ENCODE assay signal across 11 cellular contexts in the genomic region with DNA sequence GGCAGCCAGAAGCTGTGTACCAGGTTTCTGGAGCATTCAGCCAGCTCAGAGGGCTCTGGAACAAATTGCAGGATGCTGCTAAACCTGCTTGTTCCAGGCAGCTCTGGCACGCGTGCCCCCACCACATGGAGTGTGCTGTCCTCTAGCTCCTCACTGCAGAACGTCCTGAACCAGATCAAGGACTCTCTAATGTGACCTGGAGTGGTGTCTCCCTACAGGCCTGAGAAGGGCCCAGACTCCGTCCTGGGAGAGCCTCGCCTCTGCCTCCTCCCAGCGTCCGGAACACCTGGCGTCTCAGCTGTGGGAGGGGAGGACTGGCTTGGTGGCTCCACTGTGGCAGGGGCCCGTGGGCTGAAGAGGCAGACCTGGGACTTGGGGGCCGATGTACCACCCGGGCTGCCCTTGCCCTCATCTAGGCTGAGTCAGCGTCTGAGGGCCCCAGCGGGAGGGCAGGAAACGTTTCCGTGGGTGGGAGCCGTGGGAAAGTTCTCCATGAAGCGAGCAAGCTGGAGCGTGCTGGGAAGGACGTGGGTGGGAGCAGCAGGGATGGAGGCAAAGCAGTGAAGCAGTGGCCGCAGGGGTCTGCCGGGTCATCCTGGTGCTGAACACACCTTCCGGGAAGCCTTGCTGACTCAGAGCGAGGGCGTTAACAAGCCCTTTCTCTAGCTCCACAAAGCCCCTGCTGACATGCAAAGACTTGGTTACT.
DNase-seq lines count a peak whose midpoint lies in the region; ATAC-seq, FAIRE-seq and TF ChIP-seq lines count a peak whose summit lies in the region.
"Had no signal": no experiment of that assay in that cellular context is flagged by ENCODE, and none has a peak within 500 bp of the region (broad histone marks: within the 10 kb centered on the region; RNA-seq: fewer than 3 reads in every experiment).

No MANE protein-coding gene starts in this region.

- H3K27ac ChIP-seq in astrocyte (ENCODE audit: low read depth, low read length) (peak overlapping the region; percentile 95), right cardiac atrium (ENCODE audit: low read length) (no peak overlapping the region)
- H3K27ac ChIP-seq: cardiac muscle cell, lower lobe of right lung had no signal

- ATAC-seq in right cardiac atrium (peak; percentile 12 to 95), HG03354 (IDR thresholded peaks at IDR 0.05; ENCODE audit: poor library complexity, severe bottlenecking, unreplicated experiment) (no peak)
- ATAC-seq in activated CD8-positive, alpha-beta T cell treated with anti-CD3 and anti-CD28 coated beads for 36 hours = no peak

- DNase-seq in H4 (ENCODE audit: low spot score) (peak; percentile 63), astrocyte (ENCODE audit: low read depth) (peak; percentile 98), right cardiac atrium (peak in 1 of 3 donors; percentile 76)
- DNase-seq in activated CD8-positive, alpha-beta T cell treated with anti-CD3 and anti-CD28 coated beads for 36 hours = no peak
- no peak for DNase-seq in activated T-helper 1 cell treated with anti-CD3 and anti-CD28 coated beads, Interleukin-12 subunit alpha, Interleukin-12 subunit beta, Interleukin-2, Interleukin-4 antibody, amounts not matched to agents 30 ng/mL and 10 ng/mL and 1 ng/mL, durations not matched to agents 14 hours and 24 hours and 36 hours (ENCODE audit: low spot score)
- DNase-seq in NK-92 treated with Interleukin-12 subunit alpha and Interleukin-12 subunit beta, amount 100 ng/mL, for 24 hours (lab: John Stamatoyannopoulos, UW) = no peak
- DNase-seq: lower lobe of right lung had no signal

- H4K20me1 ChIP-seq in astrocyte (ENCODE audit: insufficient read depth, low read length) = no peaks in the 10 kb centered on the region

- H2AFZ ChIP-seq in astrocyte (ENCODE audit: low read depth, low read length) = peak overlapping the region; percentile 49

- peak overlapping the region; percentile 93 for H3K27ac Mint-ChIP-seq in astrocyte (ENCODE audit: unreplicated experiment)
- H3K27ac Mint-ChIP-seq in activated CD8-positive, alpha-beta T cell treated with anti-CD3 and anti-CD28 coated beads for 36 hours = no peak overlapping the region
- no peak overlapping the region for H3K27ac Mint-ChIP-seq in activated T-helper 1 cell treated with anti-CD3 and anti-CD28 coated beads, Interleukin-12 subunit alpha, Interleukin-12 subunit beta, Interleukin-2, Interleukin-4 antibody, amounts not matched to agents 30 ng/mL and 10 ng/mL and 1 ng/mL, durations not matched to agents 14 hours and 24 hours and 36 hours

- H3K79me2 ChIP-seq in astrocyte (ENCODE audit: insufficient read depth, low read length) = no peaks in the 10 kb centered on the region

- H3K9ac ChIP-seq in astrocyte (ENCODE audit: low read length) (peak overlapping the region; percentile 81), skeletal muscle satellite cell (ENCODE audit: low read depth, low read length) (peak overlapping the region; percentile 66)

- H3K36me3 ChIP-seq in astrocyte (ENCODE audit: insufficient read depth, low read length) = no peaks in the 10 kb centered on the region
- no peaks in the 10 kb centered on the region for H3K36me3 ChIP-seq in skeletal muscle satellite cell (ENCODE audit: insufficient read depth, low read length)
- H3K36me3 ChIP-seq: cardiac muscle cell, lower lobe of right lung had no signal

- POLR2A ChIA-PET in activated CD8-positive, alpha-beta T cell treated with anti-CD3 and anti-CD28 coated beads for 36 hours (lab: Charles Lee) = interaction anchor here (0.5 kb wide), 1 partner anchor 343 kb away, joined by 3 read pairs; no protein-coding TSS in a partner anchor

- H3K27me3 ChIP-seq in astrocyte (ENCODE audit: insufficient read depth, low read length) = no peaks in the 10 kb centered on the region
- no peaks in the 10 kb centered on the region for H3K27me3 ChIP-seq in right cardiac atrium (ENCODE audit: control insufficient read depth, insufficient read depth)
- H3K27me3 ChIP-seq in skeletal muscle satellite cell (ENCODE audit: control insufficient read depth, insufficient read depth, low read length) = peaks cover 21% of the 10 kb centered on the region
- H3K27me3 ChIP-seq: cardiac muscle cell had no signal

- FAIRE-seq in astrocyte (lab: Jason Lieb, UNC) = no peak
- FAIRE-seq: TTC549 had no signal

- intact Hi-C loops in right cardiac atrium (cut with DNase I) = no loop called here
- intact Hi-C loops in activated CD8-positive, alpha-beta T cell treated with anti-CD3 and anti-CD28 coated beads for 36 hours (cut with micrococcal nuclease) = no loop called here
- intact Hi-C loops in activated T-helper 1 cell treated with anti-CD3 and anti-CD28 coated beads, Interleukin-12 subunit alpha, Interleukin-12 subunit beta, Interleukin-2, Interleukin-4 antibody, amounts not matched to agents 30 ng/mL and 10 ng/mL and 1 ng/mL, durations not matched to agents 14 hours and 24 hours and 36 hours (cut with micrococcal nuclease) = no loop called here

- CTCF ChIA-PET in activated CD8-positive, alpha-beta T cell treated with anti-CD3 and anti-CD28 coated beads for 36 hours (lab: Charles Lee) = no interaction called here

- peaks cover 15% of the 10 kb centered on the region for H3K27me3 Mint-ChIP-seq in astrocyte (ENCODE audit: low read depth, unreplicated experiment)
- peaks cover 3% of the 10 kb centered on the region for H3K27me3 Mint-ChIP-seq in activated CD8-positive, alpha-beta T cell treated with anti-CD3 and anti-CD28 coated beads for 36 hours
- H3K27me3 Mint-ChIP-seq in activated T-helper 1 cell treated with anti-CD3 and anti-CD28 coated beads, Interleukin-12 subunit alpha, Interleukin-12 subunit beta, Interleukin-2, Interleukin-4 antibody, amounts not matched to agents 30 ng/mL and 10 ng/mL and 1 ng/mL, durations not matched to agents 14 hours and 24 hours and 36 hours (ENCODE audit: insufficient read depth) = peaks cover 10% of the 10 kb centered on the region

- peaks cover under 1% of the 10 kb centered on the region for H3K9me3 Mint-ChIP-seq in astrocyte (ENCODE audit: unreplicated experiment)
- no peaks in the 10 kb centered on the region for H3K9me3 Mint-ChIP-seq in activated CD8-positive, alpha-beta T cell treated with anti-CD3 and anti-CD28 coated beads for 36 hours
- H3K9me3 Mint-ChIP-seq in activated T-helper 1 cell treated with anti-CD3 and anti-CD28 coated beads, Interleukin-12 subunit alpha, Interleukin-12 subunit beta, Interleukin-2, Interleukin-4 antibody, amounts not matched to agents 30 ng/mL and 10 ng/mL and 1 ng/mL, durations not matched to agents 14 hours and 24 hours and 36 hours = no peaks in the 10 kb centered on the region

- no peak for TF ChIP-seq CTCF in astrocyte (IDR thresholded peaks at IDR 0.05; ENCODE audit: insufficient read depth, low read depth, low read length)
- TF ChIP-seq CTCF in activated CD8-positive, alpha-beta T cell treated with anti-CD3 and anti-CD28 coated beads for 36 hours (IDR thresholded peaks at IDR 0.05) = no peak

- H3K36me3 Mint-ChIP-seq in astrocyte (ENCODE audit: low read depth, unreplicated experiment) = no peaks in the 10 kb centered on the region
- no peaks in the 10 kb centered on the region for H3K36me3 Mint-ChIP-seq in activated CD8-positive, alpha-beta T cell treated with anti-CD3 and anti-CD28 coated beads for 36 hours (ENCODE audit: low read depth)
- H3K36me3 Mint-ChIP-seq in activated T-helper 1 cell treated with anti-CD3 and anti-CD28 coated beads, Interleukin-12 subunit alpha, Interleukin-12 subunit beta, Interleukin-2, Interleukin-4 antibody, amounts not matched to agents 30 ng/mL and 10 ng/mL and 1 ng/mL, durations not matched to agents 14 hours and 24 hours and 36 hours (ENCODE audit: low read depth) = no peaks in the 10 kb centered on the region

- H3K4me3 ChIP-seq in astrocyte (ENCODE audit: insufficient read depth, low read depth, low read length) = no peak overlapping the region
- H3K4me3 ChIP-seq in right cardiac atrium (ENCODE audit: low read length) = no peak overlapping the region
- H3K4me3 ChIP-seq in skeletal muscle satellite cell (ENCODE audit: low read length) = no peak overlapping the region
- H3K4me3 ChIP-seq: cardiac muscle cell, lower lobe of right lung had no signal

- peaks cover 13% of the 10 kb centered on the region for H3K4me1 Mint-ChIP-seq in astrocyte (ENCODE audit: low read depth, unreplicated experiment)
- H3K4me1 Mint-ChIP-seq in activated CD8-positive, alpha-beta T cell treated with anti-CD3 and anti-CD28 coated beads for 36 hours (ENCODE audit: low read depth) = no peaks in the 10 kb centered on the region
- no peaks in the 10 kb centered on the region for H3K4me1 Mint-ChIP-seq in activated T-helper 1 cell treated with anti-CD3 and anti-CD28 coated beads, Interleukin-12 subunit alpha, Interleukin-12 subunit beta, Interleukin-2, Interleukin-4 antibody, amounts not matched to agents 30 ng/mL and 10 ng/mL and 1 ng/mL, durations not matched to agents 14 hours and 24 hours and 36 hours (ENCODE audit: low read depth)

- no peak overlapping the region for H3K4me3 Mint-ChIP-seq in astrocyte (ENCODE audit: unreplicated experiment)
- no peak overlapping the region for H3K4me3 Mint-ChIP-seq in activated CD8-positive, alpha-beta T cell treated with anti-CD3 and anti-CD28 coated beads for 36 hours
- H3K4me3 Mint-ChIP-seq in activated T-helper 1 cell treated with anti-CD3 and anti-CD28 coated beads, Interleukin-12 subunit alpha, Interleukin-12 subunit beta, Interleukin-2, Interleukin-4 antibody, amounts not matched to agents 30 ng/mL and 10 ng/mL and 1 ng/mL, durations not matched to agents 14 hours and 24 hours and 36 hours = no peak overlapping the region

- peaks cover 21% of the 10 kb centered on the region for H3K4me1 ChIP-seq in astrocyte (ENCODE audit: insufficient read depth, low read length)
- no peaks in the 10 kb centered on the region for H3K4me1 ChIP-seq in right cardiac atrium (ENCODE audit: control insufficient read depth, insufficient read depth, low read length)
- peaks cover 32% of the 10 kb centered on the region for H3K4me1 ChIP-seq in skeletal muscle satellite cell (ENCODE audit: control insufficient read depth, insufficient read depth, low read length)
- H3K4me1 ChIP-seq: lower lobe of right lung had no signal

- 46% methylated on average over 24 of the region's 24 CpGs for WGBS in right cardiac atrium

- H3K4me2 ChIP-seq in astrocyte (ENCODE audit: low read length) (peak overlapping the region; percentile 79), skeletal muscle satellite cell (ENCODE audit: low read length) (peak overlapping the region; percentile 42)

- no peaks in the 10 kb centered on the region for H3K9me3 ChIP-seq in astrocyte (ENCODE audit: insufficient read depth, low read depth, low read length)
- H3K9me3 ChIP-seq in right cardiac atrium (ENCODE audit: control insufficient read depth, low read length) = no peaks in the 10 kb centered on the region
- H3K9me3 ChIP-seq in skeletal muscle satellite cell (replicated peaks; ENCODE audit: low read length) = no peaks in the 10 kb centered on the region
- H3K9me3 ChIP-seq: lower lobe of right lung had no signal

Comparison
In these comparisons a context has a peak if more than half of its experiments do, and no peak if none do; other contexts are left out.
1. DNase-seq: peak in H4 (single experiment) and astrocyte (single experiment); none in activated CD8-positive, alpha-beta T cell treated with anti-CD3 and anti-CD28 coated beads for 36 hours (single experiment), activated T-helper 1 cell treated with anti-CD3 and anti-CD28 coated beads, Interleukin-12 subunit alpha, Interleukin-12 subunit beta, Interleukin-2, Interleukin-4 antibody, amounts not matched to agents 30 ng/mL and 10 ng/mL and 1 ng/mL, durations not matched to agents 14 hours and 24 hours and 36 hours (single experiment) and NK-92 treated with Interleukin-12 subunit alpha and Interleukin-12 subunit beta, amount 100 ng/mL, for 24 hours (single experiment).
2. ATAC-seq: peak in right cardiac atrium (2 of 2); none in HG03354 (single experiment) and activated CD8-positive, alpha-beta T cell treated with anti-CD3 and anti-CD28 coated beads for 36 hours (single experiment).